ENCODE assay signal across 30 cellular contexts in the genomic region with DNA sequence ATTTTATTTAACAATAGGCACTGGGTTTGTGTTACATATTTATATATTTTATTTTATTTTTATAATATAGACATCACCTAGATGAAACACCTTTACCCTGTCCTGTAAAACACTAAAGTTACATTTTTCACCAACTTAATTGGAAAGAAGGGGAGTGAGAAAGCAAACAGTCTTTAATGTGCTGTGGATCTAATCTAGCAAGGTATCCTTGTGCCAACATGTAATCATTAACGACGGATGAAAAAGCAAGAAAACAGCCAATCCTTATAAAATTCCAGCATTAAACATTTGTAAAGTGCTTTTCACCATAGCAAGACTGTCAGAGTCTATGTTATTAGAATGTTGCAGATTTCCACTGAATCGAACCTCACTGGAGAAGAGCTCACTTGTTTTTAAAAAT.
DNase-seq lines count a peak whose midpoint lies in the region; ATAC-seq, FAIRE-seq and TF ChIP-seq lines count a peak whose summit lies in the region.
"Had no signal": no experiment of that assay in that cellular context is flagged by ENCODE, and none has a peak within 500 bp of the region (broad histone marks: within the 10 kb centered on the region; RNA-seq: fewer than 3 reads in every experiment).

No MANE protein-coding gene starts in this region.

- no peak overlapping the region for H2AFZ ChIP-seq in HepG2 (ENCODE audit: low read length)

- H3K27ac ChIP-seq in pancreas, result peak overlapping the region in 2 of 4 donors; percentile 2 to 31
- H3K27ac ChIP-seq in HepG2 (ENCODE audit: extremely low read length, insufficient read depth, low read length), result no peak overlapping the region
- H3K27ac ChIP-seq: 22Rv1; A549; BLaER1; BLaER1 treated with 17β-estradiol and CSF1 and Interleukin-3, amounts not matched to agents 10 nM and 100 nM; C4-2B had no signal

- H4K20me1 ChIP-seq in HepG2 (ENCODE audit: insufficient read depth, low read length), result no peaks in the 10 kb centered on the region
- H4K20me1 ChIP-seq: BLaER1; BLaER1 treated with 17β-estradiol and CSF1 and Interleukin-3, amounts not matched to agents 10 nM and 100 nM had no signal

- H3K9me3 ChIP-seq in pancreas, result no peaks in the 10 kb centered on the region
- H3K9me3 ChIP-seq in HepG2 (ENCODE audit: low read length), result no peaks in the 10 kb centered on the region
- H3K9me3 ChIP-seq: A549; BE2C; BLaER1; BLaER1 treated with 17β-estradiol and CSF1 and Interleukin-3, amounts not matched to agents 10 nM and 100 nM; Caco-2 had no signal

- ATAC-seq in pancreas (peak; percentile 55 to 77 (median 70)), HepG2 (no peak), HG02678 (IDR thresholded peaks at IDR 0.05; ENCODE audit: unreplicated experiment) (no peak)
- ATAC-seq: A549; CD8-positive, alpha-beta T cell had no signal

- H3K4me2 ChIP-seq in HepG2 (ENCODE audit: low read depth, low read length), result no peak overlapping the region
- H3K4me2 ChIP-seq: A549; BLaER1; BLaER1 treated with 17β-estradiol and CSF1 and Interleukin-3, amounts not matched to agents 10 nM and 100 nM had no signal

- H3K9ac ChIP-seq in HepG2 (ENCODE audit: insufficient read depth, low read depth, low read length), result no peak overlapping the region
- H3K9ac ChIP-seq: BLaER1; BLaER1 treated with 17β-estradiol and CSF1 and Interleukin-3, amounts not matched to agents 10 nM and 100 nM had no signal

- CTCF ChIA-PET in HepG2 (lab: Yijun Ruan, JAX; ENCODE audit: low intra/inter-chr PET ratio, low total read pairs), result no interaction called here

- peaks cover 10 to 24% (median 21%) of the 10 kb centered on the region in 3 donors for H3K4me1 ChIP-seq in pancreas
- H3K4me1 ChIP-seq in HepG2 (ENCODE audit: insufficient read depth, low read length), result no peaks in the 10 kb centered on the region
- H3K4me1 ChIP-seq: BE2C; BLaER1; BLaER1 treated with 17β-estradiol and CSF1 and Interleukin-3, amounts not matched to agents 10 nM and 100 nM; Caco-2 had no signal

- in situ Hi-C loops in HepG2 (cut with HindIII; ENCODE audit: extremely low pct_ligation_motif_present, low pct_unique_long_range_greater_than_20kb), result no loop called here

- TF ChIP-seq EP300 in HepG2 (IDR thresholded peaks at IDR 0.05; ENCODE audit: low read depth in 2 of 2, low read length in 2 of 2) (no peak), HepG2 (CRISPR knock-in tag; IDR thresholded peaks at IDR 0.05; ENCODE audit: borderline replicate concordance) (no peak)

- POLR2A ChIA-PET in HepG2 (lab: Yijun Ruan, JAX), result no interaction called here

- no peak for TF ChIP-seq POLR2A in HepG2 (IDR thresholded peaks at IDR 0.05; ENCODE audit: insufficient read depth in 1 of 2, low read depth in 2 of 2, low read length in 2 of 2)

- no peaks in the 10 kb centered on the region for H3K36me3 ChIP-seq in pancreas
- H3K36me3 ChIP-seq in HepG2 (replicated peaks in 1 of 2; ENCODE audit: control insufficient read depth in 1 of 2, insufficient read depth in 2 of 2, low read length in 2 of 2), result no peaks in the 10 kb centered on the region
- H3K36me3 ChIP-seq: BE2C; BLaER1; BLaER1 treated with 17β-estradiol and CSF1 and Interleukin-3, amounts not matched to agents 10 nM and 100 nM had no signal

- no peak overlapping the region for H3K4me3 ChIP-seq in pancreas
- no peak overlapping the region for H3K4me3 ChIP-seq in HepG2 (replicated peaks in 1 of 3; ENCODE audit: insufficient read depth in 1 of 3, low read depth in 2 of 3, low read length in 3 of 3)
- H3K4me3 ChIP-seq: A549; BLaER1; BLaER1 treated with 17β-estradiol and CSF1 and Interleukin-3, amounts not matched to agents 10 nM and 100 nM had no signal

- H3K27me3 ChIP-seq in pancreas (no peaks in the 10 kb centered on the region), HepG2 (ENCODE audit: control insufficient read depth in 1 of 2, insufficient read depth in 2 of 2, low read length in 2 of 2) (no peaks in the 10 kb centered on the region)
- H3K27me3 ChIP-seq: BE2C; BLaER1; BLaER1 treated with 17β-estradiol and CSF1 and Interleukin-3, amounts not matched to agents 10 nM and 100 nM had no signal

- intact Hi-C loops in pancreas (cut with DNase I), result no loop called here
- intact Hi-C loops in HepG2 (cut with micrococcal nuclease; ENCODE audit: unreplicated experiment), result no loop called here

- no peak for TF ChIP-seq RAD21 in HepG2 (CRISPR knock-in tag; IDR thresholded peaks at IDR 0.05)

- DNase-seq in pancreas (no peak), renal cortical epithelial cell (ENCODE audit: low read depth) (peak; percentile 12), HepG2 (ENCODE audit: low spot score) (no peak)
- DNase-seq: 8988T; ACHN; AML-193; BE2C; C1 segment of cervical spinal cord; Caco-2; Calu3; CD4-positive, alpha-beta memory T cell; CD4-positive, alpha-beta T cell; CD4-positive, CD25-positive, alpha-beta regulatory T cell; CD8-positive, alpha-beta memory T cell; CD8-positive, alpha-beta T cell; COR-L47; DMS 273 treated with DMSO at 0.1 percent for 48 hours; DMS153; DMS53; DMS79; DMS79 treated with DMSO at 0.1 percent for 48 hours; DND-41; EL had no signal

- no TSS peak for BruUV-seq in HepG2 (replicated peaks; lab: Mats Ljungman, UMichigan)

- no peaks in the 10 kb centered on the region for H3K79me2 ChIP-seq in HepG2 (ENCODE audit: insufficient read depth, low read length)

- FAIRE-seq in pancreas (lab: Jason Lieb, UNC) (no peak), HepG2 (lab: Jason Lieb, UNC) (no peak)
- FAIRE-seq: A549, D721Med had no signal

- TF ChIP-seq CTCF in pancreas (IDR thresholded peaks at IDR 0.05) (no peak), HepG2 (CRISPR knock-in tag; IDR thresholded peaks at IDR 0.05) (no peak)

- 16 to 20% methylated on average over 3 of the region's 3 CpGs for WGBS in pancreas, 2 donors
- 4% methylated on average over 3 of the region's 3 CpGs for WGBS in HepG2 (ENCODE audit: low lambda C conversion rate)

TF ChIP-seq in HepG2, 621 proteins besides CTCF, POLR2A, EP300 and RAD21:
- TF ChIP-seq, protein P1, sequence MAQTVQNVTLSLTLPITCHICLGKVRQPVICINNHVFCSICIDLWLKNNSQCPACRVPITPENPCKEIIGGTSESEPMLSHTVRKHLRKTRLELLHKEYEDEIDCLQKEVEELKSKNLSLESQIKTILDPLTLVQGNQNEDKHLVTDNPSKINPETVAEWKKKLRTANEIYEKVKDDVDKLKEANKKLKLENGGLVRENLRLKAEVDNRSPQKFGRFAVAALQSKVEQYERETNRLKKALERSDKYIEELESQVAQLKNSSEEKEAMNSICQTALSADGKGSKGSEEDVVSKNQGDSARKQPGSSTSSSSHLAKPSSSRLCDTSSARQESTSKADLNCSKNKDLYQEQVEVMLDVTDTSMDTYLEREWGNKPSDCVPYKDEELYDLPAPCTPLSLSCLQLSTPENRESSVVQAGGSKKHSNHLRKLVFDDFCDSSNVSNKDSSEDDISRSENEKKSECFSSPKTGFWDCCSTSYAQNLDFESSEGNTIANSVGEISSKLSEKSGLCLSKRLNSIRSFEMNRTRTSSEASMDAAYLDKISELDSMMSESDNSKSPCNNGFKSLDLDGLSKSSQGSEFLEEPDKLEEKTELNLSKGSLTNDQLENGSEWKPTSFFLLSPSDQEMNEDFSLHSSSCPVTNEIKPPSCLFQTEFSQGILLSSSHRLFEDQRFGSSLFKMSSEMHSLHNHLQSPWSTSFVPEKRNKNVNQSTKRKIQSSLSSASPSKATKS (CRISPR knock-in tag; IDR thresholded peaks at IDR 0.05), result no peak
- no peak for TF ChIP-seq SMYD3 (CRISPR knock-in tag; IDR thresholded peaks at IDR 0.05)
- TF ChIP-seq ZNF546 (CRISPR knock-in tag; conservative IDR thresholded peaks at IDR 0.05), result no peak
- no peak for TF ChIP-seq ZNF121 (CRISPR knock-in tag; IDR thresholded peaks at IDR 0.05)
- no peak for TF ChIP-seq SRSF1 (optimal IDR thresholded peaks at IDR 0.05; ENCODE audit: low read depth, low read length)
- TF ChIP-seq, protein P2, sequence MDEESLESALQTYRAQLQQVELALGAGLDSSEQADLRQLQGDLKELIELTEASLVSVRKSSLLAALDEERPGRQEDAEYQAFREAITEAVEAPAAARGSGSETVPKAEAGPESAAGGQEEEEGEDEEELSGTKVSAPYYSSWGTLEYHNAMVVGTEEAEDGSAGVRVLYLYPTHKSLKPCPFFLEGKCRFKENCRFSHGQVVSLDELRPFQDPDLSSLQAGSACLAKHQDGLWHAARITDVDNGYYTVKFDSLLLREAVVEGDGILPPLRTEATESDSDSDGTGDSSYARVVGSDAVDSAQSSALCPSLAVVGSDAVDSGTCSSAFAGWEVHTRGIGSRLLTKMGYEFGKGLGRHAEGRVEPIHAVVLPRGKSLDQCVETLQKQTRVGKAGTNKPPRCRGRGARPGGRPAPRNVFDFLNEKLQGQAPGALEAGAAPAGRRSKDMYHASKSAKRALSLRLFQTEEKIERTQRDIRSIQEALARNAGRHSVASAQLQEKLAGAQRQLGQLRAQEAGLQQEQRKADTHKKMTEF (CRISPR knock-in tag; IDR thresholded peaks at IDR 0.05), result no peak
- TF ChIP-seq PTBP1 (IDR thresholded peaks at IDR 0.05; ENCODE audit: low read depth, low read length, poor library complexity, severe bottlenecking), result no peak
- no peak for TF ChIP-seq RXRB (CRISPR knock-in tag; IDR thresholded peaks at IDR 0.05; ENCODE audit: borderline replicate concordance)
- TF ChIP-seq ZNF510 (CRISPR knock-in tag; IDR thresholded peaks at IDR 0.05; ENCODE audit: low read depth), result no peak
- no peak for TF ChIP-seq FIP1L1 (IDR thresholded peaks at IDR 0.05; ENCODE audit: borderline replicate concordance, insufficient read depth, low read depth, low read length)
- TF ChIP-seq DPF2 (CRISPR knock-in tag; IDR thresholded peaks at IDR 0.05; ENCODE audit: borderline replicate concordance, low read depth), result no peak
- TF ChIP-seq AKAP8 (CRISPR knock-in tag; IDR thresholded peaks at IDR 0.05), result no peak
- TF ChIP-seq CHD4 (IDR thresholded peaks at IDR 0.05; ENCODE audit: borderline replicate concordance, low read length), result no peak
TF ChIP-seq in HepG2: peak in this region for 0.

Comparison
In these comparisons a context has a peak if more than half of its experiments do, and no peak if none do; other contexts are left out.
1. ATAC-seq: peak in pancreas (4 of 4); none in HepG2 (single experiment) and HG02678 (single experiment).